29 cellular contexts compared by ENCODE assay signal in the genomic region with DNA sequence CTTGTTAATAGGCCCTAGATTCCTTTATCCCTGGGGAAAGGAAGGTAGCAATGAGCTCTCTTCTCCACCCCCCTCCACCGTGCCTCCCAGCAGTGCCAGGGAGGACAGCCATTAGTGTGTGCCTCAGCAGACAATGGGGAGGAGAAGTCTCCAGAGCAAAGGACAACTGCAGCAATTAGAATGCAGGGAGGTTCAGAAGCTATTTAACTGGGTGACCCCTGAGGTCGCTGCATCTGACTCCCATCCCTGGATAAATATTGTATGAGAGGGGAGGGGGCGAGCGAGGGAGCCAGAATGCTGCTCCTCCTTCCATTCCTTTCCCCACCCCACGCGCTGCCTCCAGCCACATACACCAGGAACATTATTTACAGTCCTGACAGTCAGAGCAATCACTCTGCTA. TPM values are rescaled to one million over a fixed set of nuclear protein-coding genes. Genes with fewer than 3 reads are reported as not detected.
A peak's percentile ranks its signal among the peaks of the same experiment; 100 is the strongest.
DNase-seq lines count a peak whose midpoint lies in the region; ATAC-seq lines count a peak whose summit lies in the region.
"Had no signal": no experiment of that assay in that cellular context is flagged by ENCODE, and none has a peak within 500 bp of the region (broad histone marks: within the 10 kb centered on the region; RNA-seq: fewer than 3 reads in every experiment).

No MANE protein-coding gene starts in this region.

- H3K4me3 Mint-ChIP-seq in activated naive CD4-positive, alpha-beta T cell treated with anti-CD3 and anti-CD28 coated beads, Interleukin-2, amount 10 ng/mL, durations not matched to agents 7 days and 5 days, result no peak overlapping the region
- H3K4me3 Mint-ChIP-seq: B cell; CD8-positive, alpha-beta T cell had no signal

- H3K36me3 ChIP-seq in neuronal stem cell (replicated peaks in 1 of 2; ENCODE audit: control insufficient read depth in 2 of 2, insufficient read depth in 2 of 2, low read length in 2 of 2), result peaks cover 8 to 70% of the 10 kb centered on the region in 2 donors

- WGBS in neuronal stem cell (ENCODE audit: extremely low coverage in 2 of 2, insufficient read length in 2 of 2, insufficient replicate concordance in 1 of 2), 2 donors, result no CpG with 5 or more reads among the region's 6 CpGs

- no peak overlapping the region for H4K91ac ChIP-seq in neuronal stem cell (ENCODE audit: low read depth, low read length, poor library complexity)

- no peak overlapping the region for H3K4me2 ChIP-seq in neuronal stem cell (ENCODE audit: insufficient read depth, low read length, poor library complexity, severe bottlenecking)
- H3K4me2 ChIP-seq: PC-9 had no signal

- H3K9me3 Mint-ChIP-seq in activated naive CD4-positive, alpha-beta T cell treated with anti-CD3 and anti-CD28 coated beads, Interleukin-2, amount 10 ng/mL, durations not matched to agents 7 days and 5 days, result no peaks in the 10 kb centered on the region
- H3K9me3 Mint-ChIP-seq: CD8-positive, alpha-beta T cell had no signal

- H3K4me1 Mint-ChIP-seq in activated naive CD4-positive, alpha-beta T cell treated with anti-CD3 and anti-CD28 coated beads, Interleukin-2, amount 10 ng/mL, durations not matched to agents 7 days and 5 days, result no peaks in the 10 kb centered on the region
- H3K4me1 Mint-ChIP-seq: B cell had no signal

- H3K36me3 Mint-ChIP-seq in activated naive CD4-positive, alpha-beta T cell treated with anti-CD3 and anti-CD28 coated beads, Interleukin-2, amount 10 ng/mL, durations not matched to agents 7 days and 5 days, result no peaks in the 10 kb centered on the region

- no peak overlapping the region for H3K14ac ChIP-seq in neuronal stem cell (ENCODE audit: low read length)

- H2AK5ac ChIP-seq in neuronal stem cell (ENCODE audit: low read depth, low read length), result no peak overlapping the region

- peak overlapping the region; percentile 22 for H3K27ac Mint-ChIP-seq in activated naive CD4-positive, alpha-beta T cell treated with anti-CD3 and anti-CD28 coated beads, Interleukin-2, amount 10 ng/mL, durations not matched to agents 7 days and 5 days
- H3K27ac Mint-ChIP-seq: B cell; CD8-positive, alpha-beta T cell had no signal

- no peak overlapping the region for H2BK12ac ChIP-seq in neuronal stem cell (ENCODE audit: low read length)

- CTCF ChIA-PET in activated naive CD4-positive, alpha-beta T cell treated with anti-CD3 and anti-CD28 coated beads, Interleukin-2, amount 10 ng/mL, durations not matched to agents 7 days and 5 days (lab: Charles Lee), result interaction anchor here (1.2 kb wide), 1 partner anchor 14 kb away, joined by 3 read pairs; no protein-coding TSS in a partner anchor

- H3K27me3 ChIP-seq in neuronal stem cell (ENCODE audit: control insufficient read depth in 3 of 3, insufficient read depth in 3 of 3, low read depth in 1 of 3, low read length in 3 of 3), result no peaks in the 10 kb centered on the region
- H3K27me3 ChIP-seq: SJSA1 had no signal

- H3K4me1 ChIP-seq in neuronal stem cell (ENCODE audit: control insufficient read depth in 2 of 2, insufficient read depth in 1 of 2, low read depth in 1 of 2, low read length in 2 of 2), result peaks cover 26 to 33% of the 10 kb centered on the region in 2 donors
- H3K4me1 ChIP-seq: Caco-2, SJSA1 had no signal

- H3K18ac ChIP-seq in neuronal stem cell (ENCODE audit: low read length), result no peak overlapping the region

- no peak for DNase-seq in activated naive CD4-positive, alpha-beta T cell treated with anti-CD3 and anti-CD28 coated beads, Interleukin-2, amount 10 ng/mL, durations not matched to agents 7 days and 5 days
- no peak for DNase-seq in activated naive CD4-positive, alpha-beta T cell (lab: John Stamatoyannopoulos, UW)
- DNase-seq in left kidney (ENCODE audit: low read depth, low spot score) (peak; percentile 89), neuronal stem cell (ENCODE audit: low spot score) (no peak), UCSD-AML1 (lab: John Stamatoyannopoulos, UW; ENCODE audit: unreplicated experiment) (no peak), GDM1 (lab: John Stamatoyannopoulos, UW) (no peak), MV-4-11 (lab: John Stamatoyannopoulos, UW) (no peak)
- DNase-seq: Caco-2; CD8-positive, alpha-beta T cell; DMS 273 treated with DMSO at 0.1 percent for 48 hours; DMS79; EL; GF-D8; Kasumi-1; NCI-H1105 treated with DMSO at 0.1 percent for 48 hours; NCI-H146; NCI-H1930; NCI-H2107; NCI-H446 treated with DMSO at 0.1 percent for 48 hours; NCI-H526; PC-9 had no signal

- no peak overlapping the region for H3K9ac ChIP-seq in neuronal stem cell (ENCODE audit: low read depth, low read length, poor library complexity)

- H3K23ac ChIP-seq in neuronal stem cell (ENCODE audit: low read depth, low read length, poor library complexity), result no peak overlapping the region

- H3K27ac ChIP-seq in neuronal stem cell (replicated peaks; ENCODE audit: low read length), result peak overlapping the region; percentile 69
- H3K27ac ChIP-seq: 22Rv1, C4-2B, PC-9, SJSA1 had no signal

- H3K79me1 ChIP-seq in neuronal stem cell (ENCODE audit: low read depth, low read length), result no peaks in the 10 kb centered on the region

- no peaks in the 10 kb centered on the region for H3K9me3 ChIP-seq in neuronal stem cell (replicated peaks in 1 of 2; ENCODE audit: control insufficient read depth in 2 of 2, insufficient read depth in 1 of 2, low read depth in 1 of 2, low read length in 2 of 2)
- H3K9me3 ChIP-seq: Caco-2, SJSA1 had no signal

- H3K4ac ChIP-seq in neuronal stem cell (ENCODE audit: low read length), result no peak overlapping the region

- H3K4me3 ChIP-seq in neuronal stem cell (ENCODE audit: low read length in 2 of 2), result no peak overlapping the region
- H3K4me3 ChIP-seq: K562, PC-9, SJSA1 had no signal

- no peaks in the 10 kb centered on the region for H3K27me3 Mint-ChIP-seq in activated naive CD4-positive, alpha-beta T cell treated with anti-CD3 and anti-CD28 coated beads, Interleukin-2, amount 10 ng/mL, durations not matched to agents 7 days and 5 days
- H3K27me3 Mint-ChIP-seq: B cell had no signal

- H4K8ac ChIP-seq in neuronal stem cell (ENCODE audit: low read depth, low read length), result no peak overlapping the region

- no peak overlapping the region for H2BK120ac ChIP-seq in neuronal stem cell (ENCODE audit: low read depth, low read length)

- no peak for ATAC-seq in HG03432 (IDR thresholded peaks at IDR 0.05; ENCODE audit: unreplicated experiment)
- ATAC-seq: CD8-positive, alpha-beta T cell; HCT116; K562; Right ventricle myocardium inferior had no signal

- H2BK15ac ChIP-seq in neuronal stem cell (ENCODE audit: low read length), result no peak overlapping the region

- no peak overlapping the region for H2BK5ac ChIP-seq in neuronal stem cell (ENCODE audit: low read length)

- peak overlapping the region; percentile 19 for H2AFZ ChIP-seq in neuronal stem cell (ENCODE audit: low read length)
- H2AFZ ChIP-seq: PC-9 had no signal

RNA-seq across cellular contexts. Expression of a gene that starts 59.0 kb away (rescaled TPM):
- polyA plus RNA-seq in neuronal stem cell (2013, experiment 1 of 2), result 64.6 TPM
- 61.4 TPM for polyA plus RNA-seq in neuronal stem cell (2013, experiment 2 of 2)
